17 cellular contexts compared by ENCODE assay signal in the genomic region with DNA sequence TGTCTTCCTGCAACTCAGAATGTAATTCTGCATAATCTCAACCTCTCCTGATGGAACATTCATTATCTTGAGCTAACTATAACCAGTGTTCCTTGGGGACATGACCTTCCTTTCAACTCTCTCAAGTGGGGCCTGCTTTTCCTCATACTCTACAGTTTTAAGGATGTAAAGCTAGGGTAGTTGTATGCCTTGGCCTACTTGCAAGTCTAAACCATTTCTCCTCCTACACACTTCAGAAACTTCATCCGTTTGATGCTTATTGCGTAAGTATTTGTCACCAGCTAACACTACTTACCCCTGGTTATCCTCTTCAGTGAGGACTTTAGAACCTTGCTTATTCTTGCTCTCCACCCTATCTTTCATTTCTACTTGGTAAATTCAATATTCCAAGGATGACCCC.
"Had no signal": no experiment of that assay in that cellular context is flagged by ENCODE, and none has a peak within 500 bp of the region (broad histone marks: within the 10 kb centered on the region; RNA-seq: fewer than 3 reads in every experiment).

No MANE protein-coding gene starts in this region.

- H3K4me3 ChIP-seq: coronary artery, hepatocyte, transverse colon had no signal

- H3K4me1 ChIP-seq: transverse colon had no signal

- H3K27me3 Mint-ChIP-seq: activated B cell treated with CpG ODN at 0.5 μM for 24 hours; activated CD4-positive, alpha-beta T cell treated with anti-CD3 and anti-CD28 coated beads, Interleukin-2, amount 10 ng/mL, durations not matched to agents 24 days and 14 days had no signal

- H3K9me3 ChIP-seq: transverse colon had no signal

- H3K9me3 Mint-ChIP-seq: activated CD4-positive, alpha-beta T cell treated with anti-CD3 and anti-CD28 coated beads, Interleukin-2, amount 10 ng/mL, durations not matched to agents 24 days and 14 days had no signal

- H3K36me3 ChIP-seq: transverse colon had no signal

- H3K27me3 ChIP-seq: hepatocyte, transverse colon had no signal

- DNase-seq: activated B cell treated with CpG ODN at 0.5 μM for 24 hours; activated CD4-positive, alpha-beta T cell treated with anti-CD3 and anti-CD28 coated beads, Interleukin-2, amount 10 ng/mL, durations not matched to agents 24 days and 14 days; activated CD8-positive, alpha-beta memory T cell treated with anti-CD3 and anti-CD28 coated beads for 24 hours; activated naive CD4-positive, alpha-beta T cell treated with anti-CD3 and anti-CD28 coated beads for 36 hours; activated naive CD8-positive, alpha-beta T cell treated with anti-CD3 and anti-CD28 coated beads, Interleukin-2, amount 50 U/mL, for 24 hours; central memory CD4-positive, alpha-beta T cell; kidney; left ventricle myocardium superior; nucleus accumbens; small intestine; stimulated activated CD4-positive, alpha-beta T cell treated with anti-CD3 and anti-CD28 coated beads, Interleukin-4, amount 100 ng/mL, for 24 hours; stimulated activated naive CD4-positive, alpha-beta T cell treated with Interleukin-2 at 50 U/mL for 16 hours; T-helper 2 cell; transverse colon had no signal

- H3K4me1 Mint-ChIP-seq: activated B cell treated with CpG ODN at 0.5 μM for 24 hours; activated CD4-positive, alpha-beta T cell treated with anti-CD3 and anti-CD28 coated beads, Interleukin-2, amount 10 ng/mL, durations not matched to agents 24 days and 14 days; activated naive CD8-positive, alpha-beta T cell treated with anti-CD3 and anti-CD28 coated beads, Interleukin-2, amount 50 U/mL, for 24 hours; nephron had no signal

- H3K27ac ChIP-seq: coronary artery, hepatocyte, transverse colon had no signal

- ATAC-seq: activated naive CD8-positive, alpha-beta T cell treated with anti-CD3 and anti-CD28 coated beads, Interleukin-2, amount 50 U/mL, for 24 hours; left ventricle myocardium superior had no signal

- H3K27ac Mint-ChIP-seq: activated B cell treated with CpG ODN at 0.5 μM for 24 hours; activated CD4-positive, alpha-beta T cell treated with anti-CD3 and anti-CD28 coated beads, Interleukin-2, amount 10 ng/mL, durations not matched to agents 24 days and 14 days; activated naive CD4-positive, alpha-beta T cell treated with anti-CD3 and anti-CD28 coated beads for 36 hours; activated naive CD8-positive, alpha-beta T cell treated with anti-CD3 and anti-CD28 coated beads, Interleukin-2, amount 50 U/mL, for 24 hours; nephron had no signal

- H3K4me3 Mint-ChIP-seq: activated B cell treated with CpG ODN at 0.5 μM for 24 hours; activated CD4-positive, alpha-beta T cell treated with anti-CD3 and anti-CD28 coated beads, Interleukin-2, amount 10 ng/mL, durations not matched to agents 24 days and 14 days; activated naive CD4-positive, alpha-beta T cell treated with anti-CD3 and anti-CD28 coated beads for 36 hours; activated naive CD8-positive, alpha-beta T cell treated with anti-CD3 and anti-CD28 coated beads, Interleukin-2, amount 50 U/mL, for 24 hours; nephron had no signal
